Comparison of ENCODE assay signal across 10 cellular contexts in the genomic region with DNA sequence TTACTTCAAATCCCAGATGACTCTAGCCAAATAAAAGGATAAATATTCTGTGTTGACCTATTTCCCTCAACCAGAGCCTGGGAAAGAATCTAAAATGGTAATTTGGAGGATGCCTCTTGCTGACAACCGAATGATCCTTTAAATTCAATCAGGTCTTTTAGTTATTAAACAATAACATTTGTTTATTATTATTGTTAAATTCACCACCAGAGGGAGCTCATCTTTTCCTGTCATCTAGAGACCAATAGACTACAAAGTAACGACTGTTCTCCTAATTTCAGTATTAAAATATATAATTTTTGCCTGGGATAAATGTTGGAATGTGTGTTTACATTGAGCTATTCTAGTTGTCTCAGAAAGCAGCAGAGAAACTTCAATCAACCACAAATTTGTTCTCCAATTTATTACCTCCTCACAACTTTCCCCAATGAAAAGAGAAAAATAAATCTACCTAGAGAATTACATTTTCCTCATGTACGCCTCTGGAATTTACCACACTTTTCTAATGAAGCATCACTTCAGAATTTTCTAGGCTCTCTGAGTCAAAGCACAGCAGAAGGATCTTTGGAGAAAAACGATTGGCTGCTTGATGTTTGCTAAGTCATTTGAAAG.
DNase-seq lines count a peak whose midpoint lies in the region; ATAC-seq and TF ChIP-seq lines count a peak whose summit lies in the region.
"Had no signal": no experiment of that assay in that cellular context is flagged by ENCODE, and none has a peak within 500 bp of the region (broad histone marks: within the 10 kb centered on the region; RNA-seq: fewer than 3 reads in every experiment).

No MANE protein-coding gene starts in this region.

- no peak for ATAC-seq in HG03521 (IDR thresholded peaks at IDR 0.05; ENCODE audit: unreplicated experiment)

- H3K4me1 ChIP-seq in A673 (ENCODE audit: insufficient read depth, low read length, poor library complexity, severe bottlenecking) = peaks cover 11% of the 10 kb centered on the region
- no peaks in the 10 kb centered on the region for H3K4me1 ChIP-seq in OCI-LY1 (ENCODE audit: insufficient read depth, low read length, severe bottlenecking)
- peaks cover 5% of the 10 kb centered on the region for H3K4me1 ChIP-seq in fibroblast of lung (ENCODE audit: control insufficient read depth, extremely low read depth, insufficient read depth, low read length)
- H3K4me1 ChIP-seq in Peyer's patch = no peaks in the 10 kb centered on the region

- H3K79me2 ChIP-seq in OCI-LY1 (ENCODE audit: insufficient read depth, low read length) = no peaks in the 10 kb centered on the region
- H3K79me2 ChIP-seq in fibroblast of lung (ENCODE audit: control insufficient read depth, insufficient read depth, low read length) = no peaks in the 10 kb centered on the region

- H3K4me2 ChIP-seq in OCI-LY1 (ENCODE audit: low read length) (no peak overlapping the region), fibroblast of lung (ENCODE audit: extremely low read depth, insufficient read depth, low read length) (no peak overlapping the region)

- BruUV-seq in A673 (replicated peaks; lab: Mats Ljungman, UMichigan) = no TSS peak

- POLR2A ChIA-PET in A673 (lab: Charles Lee; ENCODE audit: low non-redundant PET) = no interaction called here

- in situ Hi-C loops in GM13977 (cut with MboI; ENCODE audit: low pct_unique_long_range_greater_than_20kb, low sequenced_read_pairs, unreplicated experiment) = no loop called here

- peak; percentile 65 for TF ChIP-seq CTCF in A673 (conservative IDR thresholded peaks at IDR 0.05; ENCODE audit: low read depth, low read length)
- peak; percentile 34 for TF ChIP-seq CTCF in GM13977 (IDR thresholded peaks at IDR 0.05; ENCODE audit: extremely low read depth, insufficient read depth, missing control alignments)
- TF ChIP-seq CTCF in OCI-LY1 (IDR thresholded peaks at IDR 0.05; ENCODE audit: low read length) = peak; percentile 38
- peak in 1 of 2 donors; percentile 20 for TF ChIP-seq CTCF in fibroblast of lung (conservative IDR thresholded peaks at IDR 0.05 in 1 of 2, IDR thresholded peaks at IDR 0.05 in 1 of 2; ENCODE audit: low read depth in 1 of 2, low read length in 2 of 2)
- peak in 2 of 6 experiments; percentile 3 to 28 for TF ChIP-seq CTCF in Peyer's patch (IDR thresholded peaks at IDR 0.05)

- intact Hi-C loops in A673 (cut with micrococcal nuclease; ENCODE audit: unreplicated experiment) = loop anchor here (5.0 kb wide), 2 partner anchors 153 to 338 kb away; no protein-coding TSS in a partner anchor

- H3K27ac ChIP-seq in A673 (ENCODE audit: low read depth, low read length, poor library complexity, severe bottlenecking) (no peak overlapping the region), OCI-LY1 (ENCODE audit: low read depth, low read length, poor library complexity, severe bottlenecking) (no peak overlapping the region), fibroblast of lung (ENCODE audit: insufficient read depth, low read length) (no peak overlapping the region), Peyer's patch (no peak overlapping the region)

- H3K36me3 ChIP-seq in A673 (ENCODE audit: insufficient read depth, low read length, poor library complexity, severe bottlenecking) = no peaks in the 10 kb centered on the region
- no peaks in the 10 kb centered on the region for H3K36me3 ChIP-seq in OCI-LY1 (ENCODE audit: insufficient read depth, low read length)
- H3K36me3 ChIP-seq in fibroblast of lung (ENCODE audit: control insufficient read depth, insufficient read depth, low read length) = no peaks in the 10 kb centered on the region
- H3K36me3 ChIP-seq in Peyer's patch = no peaks in the 10 kb centered on the region

- CTCF ChIA-PET in A673 (lab: Charles Lee) = interaction anchor here (0.6 to 1.4 kb wide), 6 partner anchors 12 to 159 kb away, joined by 3 to 4 read pairs (median 3); no protein-coding TSS in a partner anchor

- no peak for TF ChIP-seq POLR2A in Peyer's patch (IDR thresholded peaks at IDR 0.05)

- H3K9me2 ChIP-seq in OCI-LY1 (ENCODE audit: low read depth, low read length) = no peaks in the 10 kb centered on the region

- H3K9ac ChIP-seq in OCI-LY1 (ENCODE audit: low read length) (no peak overlapping the region), fibroblast of lung (ENCODE audit: insufficient read depth, low read length) (no peak overlapping the region)

- H2AFZ ChIP-seq in OCI-LY1 (ENCODE audit: low read length) (no peak overlapping the region), fibroblast of lung (ENCODE audit: low read length) (no peak overlapping the region)

- H4K20me1 ChIP-seq in OCI-LY1 (ENCODE audit: insufficient read depth, low read length) = no peaks in the 10 kb centered on the region
- H4K20me1 ChIP-seq in fibroblast of lung (ENCODE audit: control insufficient read depth, extremely low read depth, insufficient read depth, low read length) = no peaks in the 10 kb centered on the region

- H3K4me3 ChIP-seq in A673 (ENCODE audit: low read depth, low read length, poor library complexity, severe bottlenecking) (no peak overlapping the region), OCI-LY1 (ENCODE audit: low read depth, low read length, poor library complexity, severe bottlenecking) (no peak overlapping the region), fibroblast of lung (replicated peaks in 1 of 4; ENCODE audit: control extremely low read depth in 1 of 4, insufficient read depth in 1 of 4, low read depth in 3 of 4, low read length in 4 of 4) (no peak overlapping the region), Peyer's patch (no peak overlapping the region)

- H3K9me3 ChIP-seq in A673 (ENCODE audit: low read depth, low read length, poor library complexity, severe bottlenecking) (peaks cover 16% of the 10 kb centered on the region), OCI-LY1 (ENCODE audit: low read length) (no peaks in the 10 kb centered on the region), fibroblast of lung (ENCODE audit: control insufficient read depth, insufficient read depth, low read depth, low read length) (no peaks in the 10 kb centered on the region), Peyer's patch (no peaks in the 10 kb centered on the region)

- no peaks in the 10 kb centered on the region for H3F3A ChIP-seq in OCI-LY1 (ENCODE audit: insufficient read depth, low read length)

- DNase-seq in A673 (ENCODE audit: low spot score) = peak; percentile 59
- no peak for DNase-seq in GM13977 (ENCODE audit: low spot score)
- peak; percentile 38 to 67 for DNase-seq in fibroblast of lung (ENCODE audit: low read depth in 2 of 2)
- DNase-seq in Peyer's patch = no peak
- DNase-seq in NCI-H2107 treated with DMSO at 0.1 percent for 48 hours (lab: John Stamatoyannopoulos, UW; ENCODE audit: unreplicated experiment) = no peak
- no peak for DNase-seq in SK-N-DZ (ENCODE audit: low spot score)
- DNase-seq: activated naive CD4-positive, alpha-beta T cell treated with anti-CD3 and anti-CD28 coated beads, Interleukin-2, amount 10 ng/mL, durations not matched to agents 7 days and 5 days; naive B cell had no signal

- H3K27me3 ChIP-seq in A673 (replicated peaks; ENCODE audit: insufficient read depth, low read depth, low read length, poor library complexity) = no peaks in the 10 kb centered on the region
- H3K27me3 ChIP-seq in OCI-LY1 (ENCODE audit: insufficient read depth, low read length) = no peaks in the 10 kb centered on the region
- no peaks in the 10 kb centered on the region for H3K27me3 ChIP-seq in fibroblast of lung (ENCODE audit: control insufficient read depth, insufficient read depth, low read length)
- no peaks in the 10 kb centered on the region for H3K27me3 ChIP-seq in Peyer's patch

Comparison
In these comparisons a context has a peak if more than half of its experiments do, and no peak if none do; other contexts are left out.
1. DNase-seq: peak in A673 (single experiment) and fibroblast of lung (2 of 2); none in GM13977 (single experiment), Peyer's patch (0 of 3), NCI-H2107 treated with DMSO at 0.1 percent for 48 hours (single experiment) and SK-N-DZ (single experiment).